In the genomic region with DNA sequence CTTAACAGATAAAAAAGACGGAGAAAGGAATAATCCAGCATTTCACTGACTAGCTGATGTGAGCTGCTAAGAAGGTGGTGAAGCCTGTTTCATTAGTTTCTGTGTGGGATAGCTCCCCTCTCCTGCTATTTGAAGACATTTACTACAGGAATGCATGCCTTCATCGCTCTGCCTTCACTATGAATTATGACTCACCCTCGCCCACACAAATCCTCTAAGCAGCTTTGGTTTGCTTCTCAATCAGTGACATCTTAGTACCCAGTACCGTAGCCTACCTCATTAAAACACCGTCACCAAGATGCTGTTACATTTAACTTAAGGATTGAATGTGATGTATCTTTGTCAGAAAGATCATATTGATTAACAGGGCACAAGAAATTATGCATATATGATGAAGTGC, we compare ENCODE assay signal across 12 cellular contexts.
DNase-seq lines count a peak whose midpoint lies in the region; ATAC-seq and TF ChIP-seq lines count a peak whose summit lies in the region.
"Had no signal": no experiment of that assay in that cellular context is flagged by ENCODE, and none has a peak within 500 bp of the region (broad histone marks: within the 10 kb centered on the region; RNA-seq: fewer than 3 reads in every experiment).

No MANE protein-coding gene starts in this region.

- H3K4me1 Mint-ChIP-seq in CD14-positive monocyte = no peaks in the 10 kb centered on the region
- H3K4me1 Mint-ChIP-seq: GM23338 had no signal

- DNase-seq in AG10803 (ENCODE audit: low read depth) (peak; percentile 0), SW480 (ENCODE audit: low spot score) (peak; percentile 64), inferior parietal cortex (ENCODE audit: extremely low spot score) (peak; percentile 26), CD14-positive monocyte (ENCODE audit: low spot score) (no peak), AML-193 (lab: John Stamatoyannopoulos, UW) (no peak), GM03348 (ENCODE audit: low spot score) (no peak)
- DNase-seq: activated naive CD4-positive, alpha-beta T cell treated with anti-CD3 and anti-CD28 coated beads, Interleukin-2, amount 10 ng/mL, durations not matched to agents 7 days and 5 days; NCI-H2107 had no signal

- TF ChIP-seq CTCF in AG10803 (conservative IDR thresholded peaks at IDR 0.05; ENCODE audit: low read length) = no peak
- no peak for TF ChIP-seq CTCF in CD14-positive monocyte (IDR thresholded peaks at IDR 0.05)

- peaks cover 0 to 9% (median 0%) of the 10 kb centered on the region in 7 donors for H3K9me3 Mint-ChIP-seq in CD14-positive monocyte
- H3K9me3 Mint-ChIP-seq: GM23338 had no signal

- intact Hi-C loops in CD14-positive monocyte (cut with micrococcal nuclease) = no loop called here

- H3K36me3 Mint-ChIP-seq in CD14-positive monocyte = no peaks in the 10 kb centered on the region
- H3K36me3 Mint-ChIP-seq: activated naive CD4-positive, alpha-beta T cell treated with anti-CD3 and anti-CD28 coated beads, Interleukin-2, amount 10 ng/mL, durations not matched to agents 7 days and 5 days had no signal

- peak; percentile 66 for ATAC-seq in GM21360 (IDR thresholded peaks at IDR 0.05; ENCODE audit: unreplicated experiment)
- ATAC-seq in HG02884 (IDR thresholded peaks at IDR 0.05; ENCODE audit: unreplicated experiment) = no peak
- ATAC-seq: GM23338 had no signal

- H3K4me3 Mint-ChIP-seq in CD14-positive monocyte = no peak overlapping the region
- H3K4me3 Mint-ChIP-seq: activated naive CD4-positive, alpha-beta T cell treated with anti-CD3 and anti-CD28 coated beads, Interleukin-2, amount 10 ng/mL, durations not matched to agents 7 days and 5 days; GM23338 had no signal

- no peak overlapping the region for H3K27ac Mint-ChIP-seq in CD14-positive monocyte
- H3K27ac Mint-ChIP-seq: activated naive CD4-positive, alpha-beta T cell treated with anti-CD3 and anti-CD28 coated beads, Interleukin-2, amount 10 ng/mL, durations not matched to agents 7 days and 5 days; GM23338; progenitor cell of endocrine pancreas had no signal

- no peak overlapping the region for H3K4me3 ChIP-seq in AG10803 (ENCODE audit: low read length)
- H3K4me3 ChIP-seq: GM23338 had no signal

- peaks cover 3 to 7% (median 4%) of the 10 kb centered on the region in 3 donors for H3K27me3 Mint-ChIP-seq in CD14-positive monocyte (ENCODE audit: low read depth in 3 of 3)

Comparison
In these comparisons a context has a peak if more than half of its experiments do, and no peak if none do; other contexts are left out.
1. DNase-seq: peak in AG10803 (single experiment), SW480 (single experiment) and inferior parietal cortex (single experiment); none in CD14-positive monocyte (single experiment), AML-193 (0 of 2) and GM03348 (single experiment).